Comparison of ENCODE assay signal across 31 cellular contexts in the genomic region with DNA sequence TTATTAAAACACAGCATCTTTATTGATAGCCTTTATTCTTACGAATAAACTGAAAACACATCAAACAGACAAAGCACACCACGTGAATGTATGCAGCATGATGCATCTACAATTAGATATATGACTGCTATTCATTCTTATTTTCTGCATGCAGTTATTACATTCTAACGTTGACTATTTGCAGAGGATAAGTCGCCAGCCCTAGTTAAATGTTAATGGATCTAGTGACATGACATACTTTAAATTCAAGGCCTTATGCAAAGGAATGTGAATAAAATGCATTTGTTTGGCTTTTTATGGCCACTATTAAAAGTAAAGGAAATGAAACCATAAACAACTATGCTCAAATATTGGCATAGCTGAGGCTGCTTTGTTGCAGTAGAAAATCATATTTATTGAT.
"Had no signal": no experiment of that assay in that cellular context is flagged by ENCODE, and none has a peak within 500 bp of the region (broad histone marks: within the 10 kb centered on the region; RNA-seq: fewer than 3 reads in every experiment).

No MANE protein-coding gene starts in this region.

- H3K27ac Mint-ChIP-seq: immature natural killer cell; naive B cell; natural killer cell; nephron progenitor cell; neural progenitor cell; stimulated activated memory B cell treated with anti-CD40 and anti-IgM and Interleukin-4, amounts not matched to agents 10 μg/mL and 1 μg/mL and 100 μg/mL, for 72 hours; stimulated activated naive CD8-positive, alpha-beta T cell treated with anti-CD3 and anti-CD28 coated beads, Interleukin-15, amount 100 ng/mL, for 72 hours; type B pancreatic cell had no signal

- H3K36me3 ChIP-seq: left lung, lower lobe of right lung, neural progenitor cell, neutrophil, right atrium auricular region, right lobe of liver, tibial nerve, uterus had no signal

- DNase-seq: hippocampal formation; immature natural killer cell; kidney; left colon; left lung; lower lobe of right lung; mammary epithelial cell; mesenchymal stem cell; naive B cell; natural killer cell; nephron progenitor cell; occipital lobe; psoas muscle; right lobe of liver; stimulated activated CD4-positive, alpha-beta T cell treated with anti-CD3 and anti-CD28 coated beads, Interleukin-1b, Interleukin-23, amount 100 ng/mL, for 48 hours; stimulated activated CD4-positive, alpha-beta T cell treated with anti-CD3 and anti-CD28 coated beads, Interleukin-2, amount 100 ng/mL, for 48 hours; stimulated activated CD4-positive, alpha-beta T cell treated with anti-CD3 and anti-CD28 coated beads, Interleukin-4, amount 100 ng/mL, for 4 hours; stimulated activated CD8-positive, alpha-beta memory T cell treated with anti-CD3 and anti-CD28 coated beads, Interleukin-4, amount 100 ng/mL, for 48 hours; stimulated activated naive CD4-positive, alpha-beta T cell treated with Interleukin-2 at 50 U/mL for 16 hours; stimulated activated naive CD8-positive, alpha-beta T cell treated with anti-CD3 and anti-CD28 coated beads, Interleukin-15, amount 100 ng/mL, for 72 hours; substantia nigra; uterus had no signal

- H3K27ac ChIP-seq: left lung, lower lobe of right lung, neural progenitor cell, neutrophil, parathyroid adenoma, psoas muscle, right atrium auricular region, right lobe of liver, tibial nerve, uterus had no signal

- H3K4me3 ChIP-seq: left lung, lower lobe of right lung, neural progenitor cell, psoas muscle, right atrium auricular region, right lobe of liver, smooth muscle cell, tibial nerve, uterus had no signal

- H3K9me3 ChIP-seq: left lung, lower lobe of right lung, neutrophil, psoas muscle, right atrium auricular region, right lobe of liver, tibial nerve, uterus had no signal

- H3K27me3 Mint-ChIP-seq: stimulated activated memory B cell treated with anti-CD40 and anti-IgM and Interleukin-4, amounts not matched to agents 10 μg/mL and 1 μg/mL and 100 μg/mL, for 72 hours; stimulated activated naive CD8-positive, alpha-beta T cell treated with anti-CD3 and anti-CD28 coated beads, Interleukin-15, amount 100 ng/mL, for 72 hours; type B pancreatic cell had no signal

- FAIRE-seq: islet of Langerhans, kidney had no signal

- H3K4me3 Mint-ChIP-seq: immature natural killer cell; naive B cell; natural killer cell; nephron progenitor cell; neural progenitor cell; stimulated activated memory B cell treated with anti-CD40 and anti-IgM and Interleukin-4, amounts not matched to agents 10 μg/mL and 1 μg/mL and 100 μg/mL, for 72 hours; stimulated activated naive CD8-positive, alpha-beta T cell treated with anti-CD3 and anti-CD28 coated beads, Interleukin-15, amount 100 ng/mL, for 72 hours; type B pancreatic cell had no signal

- H3K9ac ChIP-seq: neural progenitor cell, parathyroid adenoma had no signal

- H3K36me3 Mint-ChIP-seq: immature natural killer cell; naive B cell; natural killer cell; stimulated activated memory B cell treated with anti-CD40 and anti-IgM and Interleukin-4, amounts not matched to agents 10 μg/mL and 1 μg/mL and 100 μg/mL, for 72 hours; type B pancreatic cell had no signal

- H3K9me3 Mint-ChIP-seq: stimulated activated naive CD8-positive, alpha-beta T cell treated with anti-CD3 and anti-CD28 coated beads, Interleukin-15, amount 100 ng/mL, for 72 hours; type B pancreatic cell had no signal

- H3K4me1 Mint-ChIP-seq: immature natural killer cell; naive B cell; natural killer cell; nephron progenitor cell; stimulated activated memory B cell treated with anti-CD40 and anti-IgM and Interleukin-4, amounts not matched to agents 10 μg/mL and 1 μg/mL and 100 μg/mL, for 72 hours; stimulated activated naive CD8-positive, alpha-beta T cell treated with anti-CD3 and anti-CD28 coated beads, Interleukin-15, amount 100 ng/mL, for 72 hours had no signal
